In the genomic region with DNA sequence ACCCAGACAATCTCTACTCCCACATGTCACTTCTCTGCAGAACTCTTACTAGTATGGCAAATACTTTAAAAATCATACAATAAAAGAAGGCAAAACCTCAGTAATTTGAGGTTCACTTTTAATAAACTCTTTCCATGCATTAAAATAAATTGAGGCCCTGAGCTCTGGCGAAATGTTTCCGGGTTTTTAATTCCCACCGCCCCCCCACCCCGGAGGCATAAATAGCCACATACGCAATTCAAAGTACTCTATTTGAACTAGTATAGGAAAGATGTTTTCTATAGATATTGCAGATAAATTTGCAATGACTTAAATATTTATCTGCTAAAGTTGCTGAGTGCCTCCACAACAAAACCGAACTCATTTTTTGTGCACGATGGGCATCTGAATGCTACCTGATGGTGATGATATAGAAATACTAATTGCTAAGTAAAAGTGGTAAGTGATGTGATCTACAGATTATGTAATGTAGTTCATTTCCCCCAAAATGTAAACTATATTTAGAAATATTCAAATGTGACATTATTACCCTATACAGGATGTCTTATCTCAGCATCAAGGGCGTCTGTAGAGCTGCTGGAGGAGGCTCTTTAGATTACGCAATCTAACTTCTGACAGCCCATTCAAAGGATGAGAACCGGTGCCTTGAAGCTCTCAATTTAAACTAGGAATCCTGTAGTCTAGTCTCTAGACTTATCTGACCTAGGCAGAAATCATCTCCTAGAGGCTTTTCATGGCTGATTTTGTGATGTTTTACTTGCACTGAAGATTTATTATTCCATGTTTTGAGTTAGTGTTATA, we compare ENCODE assay signal across 8 cellular contexts. TPM values are rescaled to one million over a fixed set of nuclear protein-coding genes. Genes with fewer than 3 reads are reported as not detected.
DNase-seq lines count a peak whose midpoint lies in the region; ATAC-seq and TF ChIP-seq lines count a peak whose summit lies in the region.

No MANE protein-coding gene starts in this region.

- H3K9me3 Mint-ChIP-seq in memory B cell = no peaks in the 10 kb centered on the region

- no peak for TF ChIP-seq POLR2A in body of pancreas (IDR thresholded peaks at IDR 0.05)

- peak; percentile 70 for DNase-seq in activated effector memory CD4-positive, alpha-beta T cell treated with anti-CD3 and anti-CD28 coated beads, Interleukin-2, amount 50 U/mL, for 16 hours
- no peak for DNase-seq in activated effector memory CD4-positive, alpha-beta T cell treated with Interleukin-2 at 50 U/mL for 16 hours
- DNase-seq in NCI-H82 treated with DMSO at 0.1 percent for 48 hours (lab: John Stamatoyannopoulos, UW; ENCODE audit: unreplicated experiment) (peak; percentile 47), body of pancreas (peak in 1 of 4 donors; percentile 49), memory B cell (ENCODE audit: low spot score in 2 of 2) (no peak), GM19238 (ENCODE audit: insufficient read length, low spot score) (no peak)

- H3K27ac Mint-ChIP-seq in memory B cell = peak overlapping the region; percentile 90

- ATAC-seq in body of pancreas = no peak
- ATAC-seq in memory B cell (ENCODE audit: low read depth) = peak; percentile 19
- no peak for ATAC-seq in GM18519 (IDR thresholded peaks at IDR 0.05; ENCODE audit: low FRiP score, unreplicated experiment)
- no peak for ATAC-seq in GM21619 (IDR thresholded peaks at IDR 0.05; ENCODE audit: unreplicated experiment)

- peak overlapping the region; percentile 95 to 100 (median 100) for H3K27ac ChIP-seq in body of pancreas

- 11 to 15% methylated on average over 10 of the region's 10 CpGs for WGBS in body of pancreas, 2 donors

- H3K27me3 Mint-ChIP-seq in memory B cell = no peaks in the 10 kb centered on the region

- peaks cover 35% of the 10 kb centered on the region for H3K4me1 Mint-ChIP-seq in memory B cell

- intact Hi-C loops in body of pancreas (cut with DNase I) = no loop called here

- peak overlapping the region; percentile 60 for H3K4me3 Mint-ChIP-seq in memory B cell

- no peaks in the 10 kb centered on the region for H3K27me3 ChIP-seq in body of pancreas

- peaks cover 14% of the 10 kb centered on the region for H3K36me3 Mint-ChIP-seq in memory B cell

- no peaks in the 10 kb centered on the region for H3K9me3 ChIP-seq in body of pancreas

- H3K4me3 ChIP-seq in body of pancreas = no peak overlapping the region

- H3K4me1 ChIP-seq in body of pancreas = peaks cover 55% of the 10 kb centered on the region

- no peak for TF ChIP-seq CTCF in body of pancreas (IDR thresholded peaks at IDR 0.05)

- no peaks in the 10 kb centered on the region for H3K36me3 ChIP-seq in body of pancreas (replicated peaks in 1 of 2; ENCODE audit: insufficient read depth in 1 of 2, low read depth in 2 of 2)

RNA-seq across cellular contexts. Expression of a gene that starts 8.6 kb away (rescaled TPM):
- 10 to 100 TPM; 82.7 to 83.3 TPM for total RNA-seq in body of pancreas

Comparison
In these comparisons a context has a peak if more than half of its experiments do, and no peak if none do; other contexts are left out.
1. DNase-seq: peak in activated effector memory CD4-positive, alpha-beta T cell treated with anti-CD3 and anti-CD28 coated beads, Interleukin-2, amount 50 U/mL, for 16 hours (single experiment) and NCI-H82 treated with DMSO at 0.1 percent for 48 hours (single experiment); none in activated effector memory CD4-positive, alpha-beta T cell treated with Interleukin-2 at 50 U/mL for 16 hours (single experiment), memory B cell (0 of 2) and GM19238 (single experiment).